11 cellular contexts compared by ENCODE assay signal in genomic region chr19:53903055-53903680, GRCh38. TPM values are rescaled to one million over a fixed set of nuclear protein-coding genes. Genes with fewer than 3 reads are reported as not detected.
DNase-seq lines count a peak whose midpoint lies in the region; ATAC-seq, FAIRE-seq and TF ChIP-seq lines count a peak whose summit lies in the region.
"Had no signal": no experiment of that assay in that cellular context is flagged by ENCODE, and none has a peak within 500 bp of the region (broad histone marks: within the 10 kb centered on the region; RNA-seq: fewer than 3 reads in every experiment).

No MANE protein-coding gene starts in this region.

- H3K36me3 Mint-ChIP-seq in T-helper 17 cell (ENCODE audit: low read depth) (peaks cover 14% of the 10 kb centered on the region), CD14-positive monocyte (peaks cover 4 to 8% of the 10 kb centered on the region in 2 donors)

- no TSS peak for BruUV-seq in A673 (replicated peaks; lab: Mats Ljungman, UMichigan)

- H3K9me3 ChIP-seq in A673 (ENCODE audit: low read depth, low read length, poor library complexity, severe bottlenecking) (no peaks in the 10 kb centered on the region), T-helper 17 cell (ENCODE audit: control insufficient read depth, low read length, poor library complexity, severe bottlenecking) (no peaks in the 10 kb centered on the region)
- H3K9me3 ChIP-seq: SJCRH30 had no signal

- no peak overlapping the region for H3K27ac Mint-ChIP-seq in T-helper 17 cell
- H3K27ac Mint-ChIP-seq in CD14-positive monocyte: no peak overlapping the region

- H3K27me3 ChIP-seq in A673 (replicated peaks; ENCODE audit: insufficient read depth, low read depth, low read length, poor library complexity): peaks cover 15% of the 10 kb centered on the region

- H3K4me1 Mint-ChIP-seq in T-helper 17 cell (peaks cover 18% of the 10 kb centered on the region), CD14-positive monocyte (peaks cover 23% of the 10 kb centered on the region)

- peak; percentile 41 for DNase-seq in A673 (ENCODE audit: low spot score)
- DNase-seq in H54 (ENCODE audit: insufficient read length, low spot score): peak; percentile 65
- DNase-seq in T-helper 17 cell: no peak
- DNase-seq in fibroblast of villous mesenchyme (ENCODE audit: low read depth): peak; percentile 61
- no peak for DNase-seq in GM19239 (ENCODE audit: insufficient read length, low spot score)
- DNase-seq in CD14-positive monocyte (ENCODE audit: low spot score): no peak
- no peak for DNase-seq in islet precursor cell
- DNase-seq: naive B cell had no signal

- no peak overlapping the region for H3K27ac ChIP-seq in A673 (ENCODE audit: low read depth, low read length, poor library complexity, severe bottlenecking)
- H3K27ac ChIP-seq: SJCRH30 had no signal

- intact Hi-C loops in A673 (cut with micrococcal nuclease; ENCODE audit: unreplicated experiment) (no loop called here), CD14-positive monocyte (cut with micrococcal nuclease) (no loop called here)

- peaks cover 0 to 12% (median 9%) of the 10 kb centered on the region in 7 donors for H3K9me3 Mint-ChIP-seq in CD14-positive monocyte

- no peak for FAIRE-seq in H54 (lab: Jason Lieb, UNC)
- no peak for FAIRE-seq in GM19239 (lab: Jason Lieb, UNC)
- FAIRE-seq: colon had no signal

- CTCF ChIA-PET in A673 (lab: Charles Lee): no interaction called here

- no peak overlapping the region for H3K4me3 ChIP-seq in A673 (ENCODE audit: low read depth, low read length, poor library complexity, severe bottlenecking)
- H3K4me3 ChIP-seq in fibroblast of villous mesenchyme (ENCODE audit: low read depth, low read length): no peak overlapping the region
- H3K4me3 ChIP-seq: SJCRH30 had no signal

- TF ChIP-seq POLR2A in H54 (IDR thresholded peaks at IDR 0.05; ENCODE audit: low read depth, low read length): no peak

- H3K36me3 ChIP-seq in A673 (ENCODE audit: insufficient read depth, low read length, poor library complexity, severe bottlenecking): no peaks in the 10 kb centered on the region
- H3K36me3 ChIP-seq: SJCRH30 had no signal

- POLR2A ChIA-PET in A673 (lab: Charles Lee; ENCODE audit: low non-redundant PET): no interaction called here

- H3K27me3 Mint-ChIP-seq in T-helper 17 cell (peaks cover 52% of the 10 kb centered on the region), CD14-positive monocyte (ENCODE audit: low read depth in 3 of 3) (peaks cover 44 to 69% (median 61%) of the 10 kb centered on the region in 3 donors)

- H3K4me1 ChIP-seq in A673 (ENCODE audit: insufficient read depth, low read length, poor library complexity, severe bottlenecking): peaks cover 12% of the 10 kb centered on the region
- H3K4me1 ChIP-seq: SJCRH30 had no signal

- peak; percentile 57 for ATAC-seq in T-helper 17 cell
- no peak for ATAC-seq in GM19455 (IDR thresholded peaks at IDR 0.05; ENCODE audit: unreplicated experiment)

- H3K4me3 Mint-ChIP-seq in T-helper 17 cell (no peak overlapping the region), CD14-positive monocyte (no peak overlapping the region)

- TF ChIP-seq CTCF in A673 (conservative IDR thresholded peaks at IDR 0.05; ENCODE audit: low read depth, low read length) (no peak), fibroblast of villous mesenchyme (IDR thresholded peaks at IDR 0.05; ENCODE audit: insufficient read depth, low read depth, low read length) (no peak), CD14-positive monocyte (IDR thresholded peaks at IDR 0.05) (no peak)

RNA-seq across cellular contexts. Expression of gene CACNG7, which starts 5.9 kb away (rescaled TPM):
- total RNA-seq in A673 (2021) (not detected in 2 replicates), T-helper 17 cell (not detected), fibroblast of villous mesenchyme (0.32 and 0.43 TPM in 2 replicates)
- not detected for polyA plus RNA-seq in CD14-positive monocyte
- total RNA-seq: SJCRH30 had no signal

RNA-seq across cellular contexts. Expression of gene PRKCG, which starts 21.2 kb away (rescaled TPM):
- total RNA-seq in A673 (2021) (0.57 and 0.84 TPM in 2 replicates), T-helper 17 cell (1 to 10 TPM; 1.1 to 1.4 TPM), fibroblast of villous mesenchyme (under 0.01 and 0.43 TPM in 2 replicates)
- not detected for polyA plus RNA-seq in CD14-positive monocyte

RNA-seq across cellular contexts. Expression of gene MYADM, which starts 35.5 kb away (rescaled TPM):
- total RNA-seq in A673 (2021): 51.3 and 53.2 TPM in 2 replicates
- 100 to 1,000 TPM; 392 to 670 TPM for total RNA-seq in T-helper 17 cell
- 31.1 and 34.8 TPM in 2 replicates for total RNA-seq in fibroblast of villous mesenchyme
- polyA plus RNA-seq in CD14-positive monocyte: 100 to 1,000 TPM; 254 to 310 TPM

RNA-seq across cellular contexts. Expression of gene CACNG8, which starts 59.6 kb away (rescaled TPM):
- total RNA-seq in A673 (2021) (1.3 TPM in 2 replicates), T-helper 17 cell (under 1 TPM; 0.05 to 0.22 TPM), fibroblast of villous mesenchyme (under 0.01 TPM in 1 of 2 replicates, not detected in the other)
- not detected for polyA plus RNA-seq in CD14-positive monocyte
- total RNA-seq: SJCRH30 had no signal

Comparison
In these comparisons a context has a peak if more than half of its experiments do, and no peak if none do; other contexts are left out.
1. DNase-seq: peak in A673 (single experiment), H54 (single experiment) and fibroblast of villous mesenchyme (single experiment); none in T-helper 17 cell (0 of 3), GM19239 (single experiment), CD14-positive monocyte (single experiment) and islet precursor cell (single experiment).